In genomic region chr11:14636119-14636518, GRCh38 we compare ENCODE assay signal across 12 cellular contexts. TPM values are rescaled to one million over a fixed set of nuclear protein-coding genes. Genes with fewer than 3 reads are reported as not detected.
A peak's percentile ranks its signal among the peaks of the same experiment; 100 is the strongest.
DNase-seq lines count a peak whose midpoint lies in the region; ATAC-seq lines count a peak whose summit lies in the region.
"Had no signal": no experiment of that assay in that cellular context is flagged by ENCODE, and none has a peak within 500 bp of the region (broad histone marks: within the 10 kb centered on the region; RNA-seq: fewer than 3 reads in every experiment).

No MANE protein-coding gene starts in this region.

- peak; percentile 12 for DNase-seq in activated CD4-positive, alpha-beta T cell treated with anti-CD3 and anti-CD28 coated beads for 36 hours
- no peak for DNase-seq in activated CD4-positive, alpha-beta T cell treated with anti-CD3 and anti-CD28 coated beads for 48 hours
- DNase-seq in KBM-7, result peak; percentile 88
- DNase-seq in activated CD4-positive, alpha-beta memory T cell treated with anti-CD3 and anti-CD28 coated beads, Interleukin-2, amount 10 ng/mL, durations not matched to agents 7 days and 5 days, result no peak
- DNase-seq in NCI-H146 (lab: John Stamatoyannopoulos, UW), result no peak
- no peak for DNase-seq in DMS 273 treated with DMSO at 0.1 percent for 48 hours (lab: John Stamatoyannopoulos, UW)
- DNase-seq: activated CD8-positive, alpha-beta memory T cell treated with anti-CD3 and anti-CD28 coated beads, Interleukin-2, amount 50 U/mL, for 48 hours; colonic mucosa; head of caudate nucleus; NCI-H187 treated with DMSO at 0.1 percent for 48 hours had no signal

- in situ Hi-C loops in KBM-7 (cut with MboI; ENCODE audit: low pct_unique_long_range_greater_than_20kb, low sequenced_read_pairs), result no loop called here

- peak overlapping the region; percentile 17 for H3K4me3 Mint-ChIP-seq in activated CD4-positive, alpha-beta T cell treated with anti-CD3 and anti-CD28 coated beads for 36 hours
- H3K4me3 Mint-ChIP-seq in activated CD4-positive, alpha-beta memory T cell treated with anti-CD3 and anti-CD28 coated beads, Interleukin-2, amount 10 ng/mL, durations not matched to agents 7 days and 5 days, result no peak overlapping the region
- H3K4me3 Mint-ChIP-seq in stimulated activated memory B cell treated with anti-CD40 and anti-IgM and Interleukin-4, amounts not matched to agents 10 μg/mL and 1 μg/mL and 100 μg/mL, for 72 hours, result no peak overlapping the region

- CTCF ChIA-PET in activated CD4-positive, alpha-beta T cell treated with anti-CD3 and anti-CD28 coated beads for 36 hours (lab: Charles Lee), result interaction anchor here (0.6 to 1.2 kb wide), 6 partner anchors 8 to 271 kb away, joined by 3 read pairs; no protein-coding TSS in a partner anchor
- CTCF ChIA-PET in activated CD4-positive, alpha-beta memory T cell treated with anti-CD3 and anti-CD28 coated beads, Interleukin-2, amount 10 ng/mL, durations not matched to agents 7 days and 5 days (lab: Charles Lee), result interaction anchor here (1.0 to 2.4 kb wide), 4 partner anchors 9 to 272 kb away, joined by 3 to 16 read pairs (median 3); partner anchors contain the start of gene PDE3B

- H3K27ac Mint-ChIP-seq in activated CD4-positive, alpha-beta T cell treated with anti-CD3 and anti-CD28 coated beads for 36 hours, result peak overlapping the region; percentile 89
- peak overlapping the region; percentile 42 for H3K27ac Mint-ChIP-seq in activated CD4-positive, alpha-beta memory T cell treated with anti-CD3 and anti-CD28 coated beads, Interleukin-2, amount 10 ng/mL, durations not matched to agents 7 days and 5 days
- no peak overlapping the region for H3K27ac Mint-ChIP-seq in stimulated activated memory B cell treated with anti-CD40 and anti-IgM and Interleukin-4, amounts not matched to agents 10 μg/mL and 1 μg/mL and 100 μg/mL, for 72 hours

- peak; percentile 61 for ATAC-seq in activated CD4-positive, alpha-beta T cell treated with anti-CD3 and anti-CD28 coated beads for 36 hours
- peak; percentile 56 for ATAC-seq in stimulated activated memory B cell treated with anti-CD40 and anti-IgM and Interleukin-4, amounts not matched to agents 10 μg/mL and 1 μg/mL and 100 μg/mL, for 72 hours
- no peak for ATAC-seq in GM18511 (IDR thresholded peaks at IDR 0.05; ENCODE audit: unreplicated experiment)

- no peaks in the 10 kb centered on the region for H3K27me3 Mint-ChIP-seq in activated CD4-positive, alpha-beta T cell treated with anti-CD3 and anti-CD28 coated beads for 36 hours
- H3K27me3 Mint-ChIP-seq in activated CD4-positive, alpha-beta memory T cell treated with anti-CD3 and anti-CD28 coated beads, Interleukin-2, amount 10 ng/mL, durations not matched to agents 7 days and 5 days, result no peaks in the 10 kb centered on the region
- no peaks in the 10 kb centered on the region for H3K27me3 Mint-ChIP-seq in stimulated activated memory B cell treated with anti-CD40 and anti-IgM and Interleukin-4, amounts not matched to agents 10 μg/mL and 1 μg/mL and 100 μg/mL, for 72 hours

- intact Hi-C loops in activated CD4-positive, alpha-beta T cell treated with anti-CD3 and anti-CD28 coated beads for 36 hours (cut with DNase I, micrococcal nuclease), result no loop called here

- POLR2A ChIA-PET in activated CD4-positive, alpha-beta T cell treated with anti-CD3 and anti-CD28 coated beads for 36 hours (lab: Charles Lee), result interaction anchor here (0.6 kb wide), 1 partner anchor 57 kb away, joined by 7 read pairs; no protein-coding TSS in a partner anchor
- POLR2A ChIA-PET in activated CD4-positive, alpha-beta memory T cell treated with anti-CD3 and anti-CD28 coated beads, Interleukin-2, amount 10 ng/mL, durations not matched to agents 7 days and 5 days (lab: Charles Lee), result interaction anchor here (1.7 to 4.3 kb wide), 4 partner anchors 8 to 116 kb away, joined by 5 to 30 read pairs (median 10); partner anchors contain the start of genes PDE3B and PSMA1

- H3K4me1 Mint-ChIP-seq in activated CD4-positive, alpha-beta T cell treated with anti-CD3 and anti-CD28 coated beads for 36 hours, result peaks cover 58% of the 10 kb centered on the region
- H3K4me1 Mint-ChIP-seq in activated CD4-positive, alpha-beta memory T cell treated with anti-CD3 and anti-CD28 coated beads, Interleukin-2, amount 10 ng/mL, durations not matched to agents 7 days and 5 days, result peaks cover 58% of the 10 kb centered on the region
- peaks cover 28% of the 10 kb centered on the region for H3K4me1 Mint-ChIP-seq in stimulated activated memory B cell treated with anti-CD40 and anti-IgM and Interleukin-4, amounts not matched to agents 10 μg/mL and 1 μg/mL and 100 μg/mL, for 72 hours

- H3K36me3 Mint-ChIP-seq in activated CD4-positive, alpha-beta T cell treated with anti-CD3 and anti-CD28 coated beads for 36 hours (ENCODE audit: low read depth), result peaks cover 49% of the 10 kb centered on the region
- H3K36me3 Mint-ChIP-seq in activated CD4-positive, alpha-beta memory T cell treated with anti-CD3 and anti-CD28 coated beads, Interleukin-2, amount 10 ng/mL, durations not matched to agents 7 days and 5 days (ENCODE audit: low read depth), result peaks cover 58% of the 10 kb centered on the region
- no peaks in the 10 kb centered on the region for H3K36me3 Mint-ChIP-seq in stimulated activated memory B cell treated with anti-CD40 and anti-IgM and Interleukin-4, amounts not matched to agents 10 μg/mL and 1 μg/mL and 100 μg/mL, for 72 hours

- peaks cover 17% of the 10 kb centered on the region for H3K9me3 Mint-ChIP-seq in activated CD4-positive, alpha-beta T cell treated with anti-CD3 and anti-CD28 coated beads for 36 hours (ENCODE audit: low read depth)
- H3K9me3 Mint-ChIP-seq in activated CD4-positive, alpha-beta memory T cell treated with anti-CD3 and anti-CD28 coated beads, Interleukin-2, amount 10 ng/mL, durations not matched to agents 7 days and 5 days, result peaks cover 12% of the 10 kb centered on the region
- H3K9me3 Mint-ChIP-seq in stimulated activated memory B cell treated with anti-CD40 and anti-IgM and Interleukin-4, amounts not matched to agents 10 μg/mL and 1 μg/mL and 100 μg/mL, for 72 hours, result no peaks in the 10 kb centered on the region

RNA-seq across cellular contexts. Expression of gene PDE3B, which starts 7.5 kb away (rescaled TPM):
- total RNA-seq in activated CD4-positive, alpha-beta T cell treated with anti-CD3 and anti-CD28 coated beads for 36 hours, result 10 to 100 TPM; 24.7 to 25.8 TPM
- total RNA-seq in activated CD4-positive, alpha-beta memory T cell treated with anti-CD3 and anti-CD28 coated beads, Interleukin-2, amount 10 ng/mL, durations not matched to agents 7 days and 5 days, result 10 to 100 TPM; 73.9 to 74.9 TPM

Comparison
In these comparisons a context has a peak if more than half of its experiments do, and no peak if none do; other contexts are left out.
1. DNase-seq: peak in activated CD4-positive, alpha-beta T cell treated with anti-CD3 and anti-CD28 coated beads for 36 hours (single experiment) and KBM-7 (single experiment); none in activated CD4-positive, alpha-beta T cell treated with anti-CD3 and anti-CD28 coated beads for 48 hours (single experiment), activated CD4-positive, alpha-beta memory T cell treated with anti-CD3 and anti-CD28 coated beads, Interleukin-2, amount 10 ng/mL, durations not matched to agents 7 days and 5 days (single experiment), NCI-H146 (single experiment) and DMS 273 treated with DMSO at 0.1 percent for 48 hours (single experiment).